Comparison of ENCODE assay signal across 10 cellular contexts in genomic region chr10:95297402-95297801, GRCh38. TPM values are rescaled to one million over a fixed set of nuclear protein-coding genes. Genes with fewer than 3 reads are reported as not detected.
DNase-seq lines count a peak whose midpoint lies in the region; ATAC-seq lines count a peak whose summit lies in the region.
"Had no signal": no experiment of that assay in that cellular context is flagged by ENCODE, and none has a peak within 500 bp of the region (broad histone marks: within the 10 kb centered on the region; RNA-seq: fewer than 3 reads in every experiment).

No MANE protein-coding gene starts in this region.

- 52% methylated on average over 3 of the region's 3 CpGs for WGBS in right cardiac atrium

- peak in 1 of 3 donors; percentile 38 for DNase-seq in right cardiac atrium
- DNase-seq in activated effector memory CD4-positive, alpha-beta T cell treated with Interleukin-2 at 50 U/mL for 16 hours: no peak
- no peak for DNase-seq in NCI-H446 treated with DMSO at 0.1 percent for 48 hours (lab: John Stamatoyannopoulos, UW)
- no peak for DNase-seq in activated CD8-positive, alpha-beta memory T cell treated with anti-CD3 and anti-CD28 coated beads for 24 hours
- DNase-seq in stimulated activated naive CD4-positive, alpha-beta T cell treated with Interleukin-2 at 50 U/mL for 16 hours (lab: John Stamatoyannopoulos, UW): no peak
- DNase-seq: amygdala, NCI-H526 had no signal

- peak; percentile 33 for ATAC-seq in GM18867 (IDR thresholded peaks at IDR 0.05; ENCODE audit: unreplicated experiment)
- ATAC-seq in GM21619 (IDR thresholded peaks at IDR 0.05; ENCODE audit: unreplicated experiment): peak; percentile 37
- ATAC-seq in HG03558 (IDR thresholded peaks at IDR 0.05; ENCODE audit: extremely low read depth, unreplicated experiment): peak; percentile 26
- peak; percentile 64 to 79 for ATAC-seq in right cardiac atrium

- intact Hi-C loops in right cardiac atrium (cut with DNase I): no loop called here

- no peaks in the 10 kb centered on the region for H3K27me3 ChIP-seq in right cardiac atrium (ENCODE audit: control insufficient read depth, insufficient read depth)

- no peak overlapping the region for H3K4me3 ChIP-seq in right cardiac atrium (ENCODE audit: low read length)

- no peaks in the 10 kb centered on the region for H3K9me3 ChIP-seq in right cardiac atrium (ENCODE audit: control insufficient read depth, low read length)

- H3K27ac ChIP-seq in right cardiac atrium (ENCODE audit: low read length): no peak overlapping the region

- H3K4me1 ChIP-seq in right cardiac atrium (ENCODE audit: control insufficient read depth, insufficient read depth, low read length): peaks cover 3% of the 10 kb centered on the region

RNA-seq across cellular contexts. Expression of gene PDLIM1, which starts 6.6 kb away (rescaled TPM):
- total RNA-seq in right cardiac atrium: 100 to 1,000 TPM; 159 to 227 (median 169) TPM
- polyA plus RNA-seq in right cardiac atrium: 211 TPM
